ENCODE assay signal across 22 cellular contexts in genomic region chr18:49096021-49096420, GRCh38.
A peak's percentile ranks its signal among the peaks of the same experiment; 100 is the strongest.
DNase-seq lines count a peak whose midpoint lies in the region; ATAC-seq, FAIRE-seq and TF ChIP-seq lines count a peak whose summit lies in the region.
"Had no signal": no experiment of that assay in that cellular context is flagged by ENCODE, and none has a peak within 500 bp of the region (broad histone marks: within the 10 kb centered on the region; RNA-seq: fewer than 3 reads in every experiment).

No MANE protein-coding gene starts in this region.

- H3K36me3 ChIP-seq in A673 (ENCODE audit: insufficient read depth, low read length, poor library complexity, severe bottlenecking) (no peaks in the 10 kb centered on the region), OCI-LY7 (ENCODE audit: insufficient read depth, low read length) (peaks cover 3% of the 10 kb centered on the region)
- H3K36me3 ChIP-seq: right lobe of liver had no signal

- no peaks in the 10 kb centered on the region for H3K79me2 ChIP-seq in OCI-LY7 (ENCODE audit: insufficient read depth, low read depth, low read length)

- no peak overlapping the region for H3K4me2 ChIP-seq in OCI-LY7 (ENCODE audit: low read length)

- no TSS peak for BruUV-seq in A673 (replicated peaks; lab: Mats Ljungman, UMichigan)
- BruUV-seq in OCI-LY7 (replicated peaks; lab: Mats Ljungman, UMichigan) = no TSS peak

- H4K20me1 ChIP-seq in OCI-LY7 (ENCODE audit: insufficient read depth, low read length) = no peaks in the 10 kb centered on the region

- no peaks in the 10 kb centered on the region for H3K27me3 Mint-ChIP-seq in activated CD8-positive, alpha-beta memory T cell treated with anti-CD3 and anti-CD28 coated beads, Interleukin-2, amount 10 ng/mL, durations not matched to agents 7 days and 5 days
- H3K27me3 Mint-ChIP-seq: central memory CD8-positive, alpha-beta T cell; effector memory CD8-positive, alpha-beta T cell; type B pancreatic cell had no signal

- H3K4me3 ChIP-seq in A673 (ENCODE audit: low read depth, low read length, poor library complexity, severe bottlenecking) (no peak overlapping the region), OCI-LY7 (ENCODE audit: low read depth, low read length, poor library complexity, severe bottlenecking) (no peak overlapping the region), fibroblast of villous mesenchyme (ENCODE audit: low read depth, low read length) (no peak overlapping the region)
- H3K4me3 ChIP-seq: heart right ventricle, lung, right lobe of liver had no signal

- DNase-seq in A673 (ENCODE audit: low spot score) (peak; percentile 10), GM18507 (ENCODE audit: extremely low spot score, insufficient read length, low read depth) (no peak), OCI-LY7 (ENCODE audit: low spot score) (no peak), fibroblast of villous mesenchyme (ENCODE audit: low read depth) (peak; percentile 34), NCI-H1930 (lab: John Stamatoyannopoulos, UW) (no peak), 8988T (no peak)
- no peak for DNase-seq in activated CD8-positive, alpha-beta memory T cell treated with anti-CD3 and anti-CD28 coated beads, Interleukin-2, amount 10 ng/mL, durations not matched to agents 7 days and 5 days
- DNase-seq: activated CD4-positive, CD25-positive, alpha-beta regulatory T cell; effector memory CD8-positive, alpha-beta T cell; GDM1; heart right ventricle; immature natural killer cell; NCI-H1417 treated with DMSO at 0.1 percent for 48 hours; right lobe of liver; SIG-M5; stimulated activated naive CD8-positive, alpha-beta T cell treated with anti-CD3 and anti-CD28 coated beads, Interleukin-15, Interleukin-2, amounts not matched to agents 100 U/mL and 50 U/mL, for 24 hours had no signal

- intact Hi-C loops in A673 (cut with micrococcal nuclease; ENCODE audit: unreplicated experiment) (no loop called here), OCI-LY7 (cut with micrococcal nuclease; ENCODE audit: unreplicated experiment) (no loop called here)

- no peak overlapping the region for H3K4me3 Mint-ChIP-seq in activated CD8-positive, alpha-beta memory T cell treated with anti-CD3 and anti-CD28 coated beads, Interleukin-2, amount 10 ng/mL, durations not matched to agents 7 days and 5 days
- H3K4me3 Mint-ChIP-seq: central memory CD8-positive, alpha-beta T cell; effector memory CD8-positive, alpha-beta T cell; immature natural killer cell; type B pancreatic cell had no signal

- H3K9me3 ChIP-seq in A673 (ENCODE audit: low read depth, low read length, poor library complexity, severe bottlenecking) (no peaks in the 10 kb centered on the region), OCI-LY7 (ENCODE audit: low read length) (no peaks in the 10 kb centered on the region)
- H3K9me3 ChIP-seq: heart right ventricle, right lobe of liver had no signal

- TF ChIP-seq CTCF in A673 (conservative IDR thresholded peaks at IDR 0.05; ENCODE audit: low read depth, low read length) (peak; percentile 21; the same call in 1 of the 2 replicates), OCI-LY7 (conservative IDR thresholded peaks at IDR 0.05; ENCODE audit: low read length) (0 out of 2 replicates have a peak, but pooled peaks have one; percentile 33), fibroblast of villous mesenchyme (IDR thresholded peaks at IDR 0.05; ENCODE audit: insufficient read depth, low read depth, low read length) (no peak)

- peaks cover 16% of the 10 kb centered on the region for H3K4me1 Mint-ChIP-seq in activated CD8-positive, alpha-beta memory T cell treated with anti-CD3 and anti-CD28 coated beads, Interleukin-2, amount 10 ng/mL, durations not matched to agents 7 days and 5 days
- H3K4me1 Mint-ChIP-seq: central memory CD8-positive, alpha-beta T cell had no signal

- POLR2A ChIA-PET in A673 (lab: Charles Lee; ENCODE audit: low non-redundant PET) = no interaction called here
- POLR2A ChIA-PET in OCI-LY7 (lab: Charles Lee) = no interaction called here

- no peaks in the 10 kb centered on the region for H3K9me3 Mint-ChIP-seq in activated CD8-positive, alpha-beta memory T cell treated with anti-CD3 and anti-CD28 coated beads, Interleukin-2, amount 10 ng/mL, durations not matched to agents 7 days and 5 days (ENCODE audit: low read depth)
- H3K9me3 Mint-ChIP-seq: central memory CD8-positive, alpha-beta T cell; effector memory CD8-positive, alpha-beta T cell; immature natural killer cell; type B pancreatic cell had no signal

- H3K27ac ChIP-seq in A673 (ENCODE audit: low read depth, low read length, poor library complexity, severe bottlenecking) (no peak overlapping the region), OCI-LY7 (ENCODE audit: low read depth, low read length, poor library complexity, severe bottlenecking) (no peak overlapping the region)
- H3K27ac ChIP-seq: heart right ventricle, right lobe of liver had no signal

- peaks cover 4% of the 10 kb centered on the region for H3K4me1 ChIP-seq in A673 (ENCODE audit: insufficient read depth, low read length, poor library complexity, severe bottlenecking)
- no peaks in the 10 kb centered on the region for H3K4me1 ChIP-seq in OCI-LY7 (ENCODE audit: insufficient read depth, low read length, poor library complexity, severe bottlenecking)
- H3K4me1 ChIP-seq: right lobe of liver had no signal

- H3K27ac Mint-ChIP-seq in activated CD8-positive, alpha-beta memory T cell treated with anti-CD3 and anti-CD28 coated beads, Interleukin-2, amount 10 ng/mL, durations not matched to agents 7 days and 5 days = no peak overlapping the region
- H3K27ac Mint-ChIP-seq: effector memory CD8-positive, alpha-beta T cell; type B pancreatic cell had no signal

- peak; percentile 50 for FAIRE-seq in GM18507 (lab: Jason Lieb, UNC)
- FAIRE-seq: GM12892 had no signal

- H2AFZ ChIP-seq in OCI-LY7 (ENCODE audit: low read length) = no peak overlapping the region

- CTCF ChIA-PET in A673 (lab: Charles Lee) = no interaction called here
- CTCF ChIA-PET in OCI-LY7 (lab: Charles Lee; ENCODE audit: unreplicated experiment) = no interaction called here
- CTCF ChIA-PET in activated CD8-positive, alpha-beta memory T cell treated with anti-CD3 and anti-CD28 coated beads, Interleukin-2, amount 10 ng/mL, durations not matched to agents 7 days and 5 days (lab: Charles Lee) = interaction anchor here (0.8 to 1.7 kb wide), 3 partner anchors 72 to 143 kb away, joined by 3 read pairs; no protein-coding TSS in a partner anchor

- H3K9me2 ChIP-seq in OCI-LY7 (ENCODE audit: insufficient read depth, low read length) = no peaks in the 10 kb centered on the region

- H3K36me3 Mint-ChIP-seq in activated CD8-positive, alpha-beta memory T cell treated with anti-CD3 and anti-CD28 coated beads, Interleukin-2, amount 10 ng/mL, durations not matched to agents 7 days and 5 days = peaks cover 15% of the 10 kb centered on the region

- H3K27me3 ChIP-seq in A673 (replicated peaks; ENCODE audit: insufficient read depth, low read depth, low read length, poor library complexity) = no peaks in the 10 kb centered on the region
- H3K27me3 ChIP-seq: heart right ventricle, right lobe of liver had no signal

- ATAC-seq in activated CD8-positive, alpha-beta memory T cell treated with anti-CD3 and anti-CD28 coated beads, Interleukin-2, amount 10 ng/mL, durations not matched to agents 7 days and 5 days = no peak
- ATAC-seq in HG02870 (IDR thresholded peaks at IDR 0.05; ENCODE audit: unreplicated experiment) = no peak
- ATAC-seq: effector memory CD8-positive, alpha-beta T cell; HCT116; stimulated activated naive CD8-positive, alpha-beta T cell treated with anti-CD3 and anti-CD28 coated beads, Interleukin-15, Interleukin-2, amounts not matched to agents 100 U/mL and 50 U/mL, for 24 hours had no signal

Comparison
In these comparisons a context has a peak if more than half of its experiments do, and no peak if none do; other contexts are left out.
1. DNase-seq: peak in A673 (single experiment) and fibroblast of villous mesenchyme (single experiment); none in GM18507 (single experiment), OCI-LY7 (single experiment), activated CD8-positive, alpha-beta memory T cell treated with anti-CD3 and anti-CD28 coated beads, Interleukin-2, amount 10 ng/mL, durations not matched to agents 7 days and 5 days (single experiment), NCI-H1930 (0 of 2) and 8988T (single experiment).